Comparison of ENCODE assay signal across 22 cellular contexts in genomic region chrX:120794525-120794975, GRCh38.
A peak's percentile ranks its signal among the peaks of the same experiment; 100 is the strongest.
DNase-seq lines count a peak whose midpoint lies in the region; ATAC-seq and TF ChIP-seq lines count a peak whose summit lies in the region.
"Had no signal": no experiment of that assay in that cellular context is flagged by ENCODE, and none has a peak within 500 bp of the region (broad histone marks: within the 10 kb centered on the region; RNA-seq: fewer than 3 reads in every experiment).

No MANE protein-coding gene starts in this region.

- no peaks in the 10 kb centered on the region for H3K9me3 Mint-ChIP-seq in HFFc6
- H3K9me3 Mint-ChIP-seq: effector memory CD8-positive, alpha-beta T cell; GM23338; memory B cell; natural killer cell treated with Interleukin-12 subunit alpha and Interleukin-12 subunit beta and Interleukin-15 and Interleukin-18, amount 100 ng/mL, for 72 hours had no signal

- no peak overlapping the region for H3K4me3 ChIP-seq in left ventricle myocardium inferior
- H3K4me3 ChIP-seq: GM23338, stomach, upper lobe of right lung had no signal

- H3K27me3 ChIP-seq in left ventricle myocardium inferior (ENCODE audit: low read depth), result no peaks in the 10 kb centered on the region
- H3K27me3 ChIP-seq: stomach, upper lobe of right lung had no signal

- peak overlapping the region; percentile 63 for H3K27ac Mint-ChIP-seq in HFFc6
- H3K27ac Mint-ChIP-seq: effector memory CD8-positive, alpha-beta T cell; GM23338; memory B cell; natural killer cell treated with Interleukin-12 subunit alpha and Interleukin-12 subunit beta and Interleukin-15 and Interleukin-18, amount 100 ng/mL, for 72 hours; T-helper 17 cell had no signal

- peaks cover 21% of the 10 kb centered on the region for H3K4me1 ChIP-seq in left ventricle myocardium inferior
- H3K4me1 ChIP-seq: upper lobe of right lung had no signal

- DNase-seq in EH (ENCODE audit: low read depth) (peak; percentile 29), HFFc6 (peak; percentile 29), astrocyte of the hippocampus (ENCODE audit: low read depth, low spot score) (peak; percentile 2), left ventricle myocardium inferior (no peak), AG20443 (ENCODE audit: low spot score) (no peak), DMS 273 treated with DMSO at 0.1 percent for 48 hours (lab: John Stamatoyannopoulos, UW) (no peak)
- DNase-seq: amniotic stem cell; COR-L47; effector memory CD8-positive, alpha-beta T cell; hypothalamus; NCI-H526; SIG-M5; stimulated activated CD4-positive, alpha-beta T cell treated with anti-CD3 and anti-CD28 coated beads, Interleukin-2, amount 100 ng/mL, for 24 hours; stomach; T-helper 17 cell; upper lobe of right lung had no signal

- H3K4me1 Mint-ChIP-seq in HFFc6 (ENCODE audit: low read depth), result peaks cover 60% of the 10 kb centered on the region

- no peak for TF ChIP-seq CTCF in HFFc6 (IDR thresholded peaks at IDR 0.05)
- TF ChIP-seq CTCF in left ventricle myocardium inferior (IDR thresholded peaks at IDR 0.05; ENCODE audit: borderline replicate concordance), result no peak

- intact Hi-C loops in left ventricle myocardium inferior (cut with micrococcal nuclease), result no loop called here

- ATAC-seq in GM18517 (IDR thresholded peaks at IDR 0.05; ENCODE audit: unreplicated experiment) (no peak), HG03196 (IDR thresholded peaks at IDR 0.05; ENCODE audit: unreplicated experiment) (no peak)
- ATAC-seq: effector memory CD8-positive, alpha-beta T cell; GM23338; natural killer cell treated with Interleukin-12 subunit alpha and Interleukin-12 subunit beta and Interleukin-15 and Interleukin-18, amount 100 ng/mL, for 72 hours; T-helper 17 cell; upper lobe of right lung had no signal

- H3K36me3 Mint-ChIP-seq in HFFc6 (ENCODE audit: low read depth), result no peaks in the 10 kb centered on the region
- H3K36me3 Mint-ChIP-seq: memory B cell; natural killer cell treated with Interleukin-12 subunit alpha and Interleukin-12 subunit beta and Interleukin-15 and Interleukin-18, amount 100 ng/mL, for 72 hours had no signal

- peak overlapping the region; percentile 49 for H3K4me3 Mint-ChIP-seq in HFFc6
- H3K4me3 Mint-ChIP-seq: effector memory CD8-positive, alpha-beta T cell; GM23338; memory B cell; natural killer cell treated with Interleukin-12 subunit alpha and Interleukin-12 subunit beta and Interleukin-15 and Interleukin-18, amount 100 ng/mL, for 72 hours; T-helper 17 cell had no signal

- H3K27ac ChIP-seq in left ventricle myocardium inferior (replicated peaks), result peak overlapping the region; percentile 67
- H3K27ac ChIP-seq: parathyroid adenoma, stomach, upper lobe of right lung had no signal

- H3K9me3 ChIP-seq in left ventricle myocardium inferior (replicated peaks), result no peaks in the 10 kb centered on the region
- H3K9me3 ChIP-seq: stomach, upper lobe of right lung had no signal

- no peaks in the 10 kb centered on the region for H3K36me3 ChIP-seq in left ventricle myocardium inferior
- H3K36me3 ChIP-seq: stomach, upper lobe of right lung had no signal

- H3K27me3 Mint-ChIP-seq in HFFc6 (ENCODE audit: insufficient read depth), result no peaks in the 10 kb centered on the region; the same call in 1 of the 2 replicates
- H3K27me3 Mint-ChIP-seq: T-helper 17 cell had no signal

Comparison
In these comparisons a context has a peak if more than half of its experiments do, and no peak if none do; other contexts are left out.
1. DNase-seq: peak in EH (single experiment), HFFc6 (single experiment) and astrocyte of the hippocampus (single experiment); none in left ventricle myocardium inferior (single experiment), AG20443 (single experiment) and DMS 273 treated with DMSO at 0.1 percent for 48 hours (single experiment).